In genomic region chr12:87304406-87304805, GRCh38 we compare ENCODE assay signal across 25 cellular contexts.
DNase-seq lines count a peak whose midpoint lies in the region; ATAC-seq, FAIRE-seq and TF ChIP-seq lines count a peak whose summit lies in the region.
"Had no signal": no experiment of that assay in that cellular context is flagged by ENCODE, and none has a peak within 500 bp of the region (broad histone marks: within the 10 kb centered on the region; RNA-seq: fewer than 3 reads in every experiment).

No MANE protein-coding gene starts in this region.

- no peak overlapping the region for H2AK9ac ChIP-seq in IMR-90 (replicated peaks; ENCODE audit: low read depth, low read length, poor library complexity)

- POLR2A ChIA-PET in IMR-90 (lab: Charles Lee; ENCODE audit: unreplicated experiment): no interaction called here

- no peak overlapping the region for H3K14ac ChIP-seq in IMR-90 (replicated peaks; ENCODE audit: low read depth, low read length)

- no peak overlapping the region for H2BK120ac ChIP-seq in IMR-90 (ENCODE audit: low read depth, low read length)

- no peak overlapping the region for H3K4ac ChIP-seq in IMR-90 (ENCODE audit: low read depth, low read length)

- H3K4me1 ChIP-seq in IMR-90 (ENCODE audit: control insufficient read depth, insufficient read depth, low read length): no peaks in the 10 kb centered on the region
- no peaks in the 10 kb centered on the region for H3K4me1 ChIP-seq in mucosa of descending colon (ENCODE audit: low read depth)
- H3K4me1 ChIP-seq: BLaER1, transverse colon had no signal

- intact Hi-C loops in Calu3 (cut with micrococcal nuclease; ENCODE audit: unreplicated experiment): no loop called here
- intact Hi-C loops in IMR-90 (cut with micrococcal nuclease): no loop called here
- intact Hi-C loops in mucosa of descending colon (cut with DNase I, micrococcal nuclease): no loop called here
- intact Hi-C loops in left ventricle myocardium superior (cut with micrococcal nuclease): no loop called here

- H3K79me1 ChIP-seq in IMR-90 (ENCODE audit: low read depth in 1 of 2, low read length in 2 of 2): no peaks in the 10 kb centered on the region

- H3K27me3 ChIP-seq in IMR-90 (ENCODE audit: control insufficient read depth, insufficient read depth, low read length): no peaks in the 10 kb centered on the region
- no peaks in the 10 kb centered on the region for H3K27me3 ChIP-seq in bronchial epithelial cell (ENCODE audit: control insufficient read depth, insufficient read depth, low read length)
- H3K27me3 ChIP-seq: BLaER1, ovary, transverse colon had no signal

- H3K23ac ChIP-seq in IMR-90 (ENCODE audit: low read depth, low read length): no peak overlapping the region; the same call in 1 of the 2 replicates

- dilution Hi-C loops in IMR-90 (cut with HindIII; ENCODE audit: low sequenced_read_pairs, unreplicated experiment): no loop called here

- BruUV-seq in Calu3 (replicated peaks; lab: Mats Ljungman, UMichigan): no TSS peak
- no TSS peak for BruUV-seq in IMR-90 (replicated peaks; lab: Mats Ljungman, UMichigan)

- no peak overlapping the region for H2AK5ac ChIP-seq in IMR-90 (ENCODE audit: low read depth, low read length)

- H3K9me3 ChIP-seq in IMR-90 (ENCODE audit: control insufficient read depth, insufficient read depth, low read length) (no peaks in the 10 kb centered on the region), mucosa of descending colon (no peaks in the 10 kb centered on the region)
- H3K9me3 ChIP-seq: BLaER1, ovary, transverse colon had no signal

- DNase-seq in Calu3 (peak; percentile 14), IMR-90 (no peak), bronchial epithelial cell (ENCODE audit: low read depth) (peak; percentile 18), mucosa of descending colon (no peak), left ventricle myocardium superior (no peak), DMS153 (lab: John Stamatoyannopoulos, UW) (no peak)
- DNase-seq: ACHN; activated CD8-positive, alpha-beta T cell treated with anti-CD3 and anti-CD28 coated beads for 36 hours; activated effector memory CD4-positive, alpha-beta T cell treated with anti-CD3 and anti-CD28 coated beads, Interleukin-2, amount 50 U/mL, for 16 hours; activated naive CD8-positive, alpha-beta T cell treated with anti-CD3 and anti-CD28 coated beads for 36 hours; central memory CD4-positive, alpha-beta T cell; COR-L47; NCI-H187; NCI-H526; ovary; T-helper 1 cell; transverse colon had no signal

- no peak for ATAC-seq in IMR-90 (ENCODE audit: low read depth)
- ATAC-seq in mucosa of descending colon: peak; percentile 62
- ATAC-seq in GM18868 (IDR thresholded peaks at IDR 0.05; ENCODE audit: unreplicated experiment): no peak
- no peak for ATAC-seq in HG03039 (IDR thresholded peaks at IDR 0.05; ENCODE audit: unreplicated experiment)
- ATAC-seq in left ventricle myocardium superior: no peak
- ATAC-seq: activated CD8-positive, alpha-beta T cell treated with anti-CD3 and anti-CD28 coated beads for 36 hours; GM12878 had no signal

- H4K91ac ChIP-seq in IMR-90 (ENCODE audit: insufficient read depth, low read depth, low read length): no peak overlapping the region

- no peaks in the 10 kb centered on the region for H3K36me3 ChIP-seq in IMR-90 (ENCODE audit: control insufficient read depth, insufficient read depth, low read length)
- no peaks in the 10 kb centered on the region for H3K36me3 ChIP-seq in bronchial epithelial cell (ENCODE audit: control insufficient read depth, insufficient read depth, low read length)
- no peaks in the 10 kb centered on the region for H3K36me3 ChIP-seq in mucosa of descending colon (ENCODE audit: low read depth)
- H3K36me3 ChIP-seq: BLaER1, ovary, transverse colon had no signal

- peak overlapping the region; percentile 40 for H2AFZ ChIP-seq in IMR-90 (replicated peaks; ENCODE audit: low read length, poor library complexity)

- no peaks in the 10 kb centered on the region for H4K20me1 ChIP-seq in IMR-90 (ENCODE audit: insufficient read depth, low read length)
- H4K20me1 ChIP-seq: BLaER1 had no signal

- no peak for TF ChIP-seq POLR2A in IMR-90 (IDR thresholded peaks at IDR 0.05; ENCODE audit: low read depth, low read length)

- TF ChIP-seq CTCF in Calu3 (IDR thresholded peaks at IDR 0.05; ENCODE audit: unreplicated experiment) (no peak), IMR-90 (conservative IDR thresholded peaks at IDR 0.05; ENCODE audit: low read depth, low read length) (no peak), bronchial epithelial cell (IDR thresholded peaks at IDR 0.05; ENCODE audit: insufficient read depth, low read length, severe bottlenecking) (no peak), mucosa of descending colon (IDR thresholded peaks at IDR 0.05) (no peak)

- WGBS in IMR-90 (ENCODE audit: extremely low coverage in 2 of 2, insufficient read length in 1 of 2), 2 experiments: 100% methylated on average over 1 of the region's 2 CpGs; no CpG with 5 or more reads in 1 of the 2 experiments

- no peak overlapping the region for H2BK15ac ChIP-seq in IMR-90 (ENCODE audit: low read depth, low read length)

- H4K5ac ChIP-seq in IMR-90 (ENCODE audit: low read depth, low read length): no peak overlapping the region

- CTCF ChIA-PET in Calu3 (lab: Charles Lee) (interaction anchor here (0.7 kb wide), 1 partner anchor 49 kb away, joined by 3 read pairs; no protein-coding TSS in a partner anchor), IMR-90 (lab: Yijun Ruan, JAX) (no interaction called here)

- H4K8ac ChIP-seq in IMR-90 (ENCODE audit: low read depth in 2 of 2, low read length in 2 of 2): no peak overlapping the region

- no peaks in the 10 kb centered on the region for H3K36me3 Mint-ChIP-seq in Calu3 (ENCODE audit: insufficient read depth, unreplicated experiment)
- H3K36me3 Mint-ChIP-seq: activated naive CD8-positive, alpha-beta T cell treated with anti-CD3 and anti-CD28 coated beads for 36 hours had no signal

- no peak overlapping the region for H3K4me2 ChIP-seq in IMR-90 (ENCODE audit: low read depth, low read length)
- H3K4me2 ChIP-seq: BLaER1 had no signal

- no peak overlapping the region for H3K4me3 ChIP-seq in IMR-90 (ENCODE audit: insufficient read depth, low read depth, low read length)
- H3K4me3 ChIP-seq in bronchial epithelial cell (ENCODE audit: low read depth, low read length): no peak overlapping the region
- H3K4me3 ChIP-seq in mucosa of descending colon: no peak overlapping the region
- H3K4me3 ChIP-seq: BLaER1, GM12878, ovary, transverse colon had no signal

- no peak overlapping the region for H3K27ac ChIP-seq in IMR-90 (ENCODE audit: insufficient read depth, low read length)
- H3K27ac ChIP-seq: BLaER1, ovary, RWPE1, transverse colon had no signal

- H3K9me1 ChIP-seq in IMR-90 (ENCODE audit: insufficient read depth, low read length): no peaks in the 10 kb centered on the region

- no peak for TF ChIP-seq RAD21 in IMR-90 (IDR thresholded peaks at IDR 0.05; ENCODE audit: low read length)

- H3K9ac ChIP-seq in IMR-90 (ENCODE audit: low read depth, low read length): no peak overlapping the region
- H3K9ac ChIP-seq: BLaER1 had no signal

- no peak overlapping the region for H3K18ac ChIP-seq in IMR-90 (ENCODE audit: low read depth, low read length)

- no peak overlapping the region for H2BK5ac ChIP-seq in IMR-90 (ENCODE audit: low read depth, low read length, poor library complexity, severe bottlenecking)

- FAIRE-seq in bronchial epithelial cell (lab: Jason Lieb, UNC): no peak
- FAIRE-seq: astrocyte, GM12878, TTC549 had no signal

- no peak overlapping the region for H3K56ac ChIP-seq in IMR-90 (ENCODE audit: extremely low read depth, insufficient read depth, low read length)

- H3K27ac Mint-ChIP-seq in Calu3 (ENCODE audit: unreplicated experiment): no peak overlapping the region
- H3K27ac Mint-ChIP-seq: activated CD8-positive, alpha-beta T cell treated with anti-CD3 and anti-CD28 coated beads for 36 hours; activated naive CD8-positive, alpha-beta T cell treated with anti-CD3 and anti-CD28 coated beads for 36 hours; nephron had no signal

- H3K4me3 Mint-ChIP-seq in Calu3 (ENCODE audit: low read depth, unreplicated experiment): peak overlapping the region; percentile 10
- H3K4me3 Mint-ChIP-seq: activated CD8-positive, alpha-beta T cell treated with anti-CD3 and anti-CD28 coated beads for 36 hours; activated naive CD8-positive, alpha-beta T cell treated with anti-CD3 and anti-CD28 coated beads for 36 hours; nephron had no signal

- no peaks in the 10 kb centered on the region for H3K27me3 Mint-ChIP-seq in Calu3 (ENCODE audit: unreplicated experiment)
- H3K27me3 Mint-ChIP-seq: activated CD8-positive, alpha-beta T cell treated with anti-CD3 and anti-CD28 coated beads for 36 hours; activated naive CD8-positive, alpha-beta T cell treated with anti-CD3 and anti-CD28 coated beads for 36 hours had no signal

- H2BK20ac ChIP-seq in IMR-90 (ENCODE audit: low read depth, low read length): no peak overlapping the region

- no peaks in the 10 kb centered on the region for H3K9me3 Mint-ChIP-seq in Calu3 (ENCODE audit: low read depth, unreplicated experiment)
- H3K9me3 Mint-ChIP-seq: activated naive CD8-positive, alpha-beta T cell treated with anti-CD3 and anti-CD28 coated beads for 36 hours; nephron had no signal

- in situ Hi-C loops in IMR-90 (cut with MboI; ENCODE audit: low sequenced_read_pairs): no loop called here

- peaks cover 11% of the 10 kb centered on the region for H3K4me1 Mint-ChIP-seq in Calu3 (ENCODE audit: low read depth, unreplicated experiment)
- H3K4me1 Mint-ChIP-seq: activated naive CD8-positive, alpha-beta T cell treated with anti-CD3 and anti-CD28 coated beads for 36 hours had no signal

TF ChIP-seq in IMR-90, 13 proteins besides CTCF, POLR2A, EP300 and RAD21 (continues in another document):
- TF ChIP-seq BHLHE40 (IDR thresholded peaks at IDR 0.05; ENCODE audit: low read depth, low read length) (no peak), FOS (IDR thresholded peaks at IDR 0.05; ENCODE audit: low read depth, low read length) (no peak), RFX5 (IDR thresholded peaks at IDR 0.05; ENCODE audit: low read depth, low read length) (no peak), CHD1 (IDR thresholded peaks at IDR 0.05; ENCODE audit: low read depth, low read length) (no peak), MAFK (IDR thresholded peaks at IDR 0.05; ENCODE audit: low read depth, low read length) (no peak), ELK1 (IDR thresholded peaks at IDR 0.05; ENCODE audit: borderline replicate concordance, low read depth, low read length) (no peak), MXI1 (IDR thresholded peaks at IDR 0.05; ENCODE audit: borderline replicate concordance, low read depth, low read length) (no peak), MAZ (IDR thresholded peaks at IDR 0.05; ENCODE audit: borderline replicate concordance, low read depth, low read length) (no peak)

Comparison
In these comparisons a context has a peak if more than half of its experiments do, and no peak if none do; other contexts are left out.
1. DNase-seq: peak in Calu3 (single experiment) and bronchial epithelial cell (single experiment); none in IMR-90 (single experiment), mucosa of descending colon (0 of 3), left ventricle myocardium superior (single experiment) and DMS153 (single experiment).